In the genomic region with DNA sequence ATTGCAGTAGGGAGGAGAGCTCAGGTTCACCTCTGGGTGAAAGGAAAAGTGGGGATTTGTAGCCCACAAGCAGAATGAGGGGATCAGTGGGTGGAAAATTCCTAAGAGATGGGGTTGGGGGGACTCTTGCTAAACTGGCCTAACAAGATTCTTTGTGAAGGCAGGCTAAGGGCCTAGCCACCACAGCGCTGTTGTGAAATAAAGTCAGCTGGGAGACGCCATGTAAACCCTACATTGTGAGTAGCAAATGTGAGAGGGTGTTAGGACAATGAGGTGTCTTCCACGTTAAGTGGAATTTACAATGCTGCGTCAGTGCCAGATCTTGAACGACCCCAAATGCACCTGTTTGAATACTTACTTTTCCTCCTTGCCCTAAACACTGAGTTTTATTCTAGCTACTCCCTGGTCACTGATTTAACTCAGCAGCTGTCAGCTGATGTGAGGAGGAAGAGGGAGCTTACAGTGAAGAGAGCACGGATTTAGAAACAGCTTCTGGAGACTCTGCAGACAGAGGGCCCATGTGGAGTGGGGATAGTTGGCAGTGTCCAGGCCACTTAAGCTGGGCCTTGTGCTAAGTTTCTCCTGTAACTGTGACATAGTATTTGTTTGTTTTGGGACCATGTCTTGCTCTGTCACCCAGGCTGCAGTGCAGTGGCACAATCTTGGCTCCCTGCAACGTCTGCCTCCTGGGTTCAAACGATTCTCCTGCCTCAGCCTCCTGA, we compare ENCODE assay signal across 1 cellular context.
TF ChIP-seq lines count a peak whose summit lies in the region.

No MANE protein-coding gene starts in this region.

TF ChIP-seq in GM23338, 12 proteins besides CTCF, POLR2A, EP300 and RAD21:
- TF ChIP-seq, protein P1, sequence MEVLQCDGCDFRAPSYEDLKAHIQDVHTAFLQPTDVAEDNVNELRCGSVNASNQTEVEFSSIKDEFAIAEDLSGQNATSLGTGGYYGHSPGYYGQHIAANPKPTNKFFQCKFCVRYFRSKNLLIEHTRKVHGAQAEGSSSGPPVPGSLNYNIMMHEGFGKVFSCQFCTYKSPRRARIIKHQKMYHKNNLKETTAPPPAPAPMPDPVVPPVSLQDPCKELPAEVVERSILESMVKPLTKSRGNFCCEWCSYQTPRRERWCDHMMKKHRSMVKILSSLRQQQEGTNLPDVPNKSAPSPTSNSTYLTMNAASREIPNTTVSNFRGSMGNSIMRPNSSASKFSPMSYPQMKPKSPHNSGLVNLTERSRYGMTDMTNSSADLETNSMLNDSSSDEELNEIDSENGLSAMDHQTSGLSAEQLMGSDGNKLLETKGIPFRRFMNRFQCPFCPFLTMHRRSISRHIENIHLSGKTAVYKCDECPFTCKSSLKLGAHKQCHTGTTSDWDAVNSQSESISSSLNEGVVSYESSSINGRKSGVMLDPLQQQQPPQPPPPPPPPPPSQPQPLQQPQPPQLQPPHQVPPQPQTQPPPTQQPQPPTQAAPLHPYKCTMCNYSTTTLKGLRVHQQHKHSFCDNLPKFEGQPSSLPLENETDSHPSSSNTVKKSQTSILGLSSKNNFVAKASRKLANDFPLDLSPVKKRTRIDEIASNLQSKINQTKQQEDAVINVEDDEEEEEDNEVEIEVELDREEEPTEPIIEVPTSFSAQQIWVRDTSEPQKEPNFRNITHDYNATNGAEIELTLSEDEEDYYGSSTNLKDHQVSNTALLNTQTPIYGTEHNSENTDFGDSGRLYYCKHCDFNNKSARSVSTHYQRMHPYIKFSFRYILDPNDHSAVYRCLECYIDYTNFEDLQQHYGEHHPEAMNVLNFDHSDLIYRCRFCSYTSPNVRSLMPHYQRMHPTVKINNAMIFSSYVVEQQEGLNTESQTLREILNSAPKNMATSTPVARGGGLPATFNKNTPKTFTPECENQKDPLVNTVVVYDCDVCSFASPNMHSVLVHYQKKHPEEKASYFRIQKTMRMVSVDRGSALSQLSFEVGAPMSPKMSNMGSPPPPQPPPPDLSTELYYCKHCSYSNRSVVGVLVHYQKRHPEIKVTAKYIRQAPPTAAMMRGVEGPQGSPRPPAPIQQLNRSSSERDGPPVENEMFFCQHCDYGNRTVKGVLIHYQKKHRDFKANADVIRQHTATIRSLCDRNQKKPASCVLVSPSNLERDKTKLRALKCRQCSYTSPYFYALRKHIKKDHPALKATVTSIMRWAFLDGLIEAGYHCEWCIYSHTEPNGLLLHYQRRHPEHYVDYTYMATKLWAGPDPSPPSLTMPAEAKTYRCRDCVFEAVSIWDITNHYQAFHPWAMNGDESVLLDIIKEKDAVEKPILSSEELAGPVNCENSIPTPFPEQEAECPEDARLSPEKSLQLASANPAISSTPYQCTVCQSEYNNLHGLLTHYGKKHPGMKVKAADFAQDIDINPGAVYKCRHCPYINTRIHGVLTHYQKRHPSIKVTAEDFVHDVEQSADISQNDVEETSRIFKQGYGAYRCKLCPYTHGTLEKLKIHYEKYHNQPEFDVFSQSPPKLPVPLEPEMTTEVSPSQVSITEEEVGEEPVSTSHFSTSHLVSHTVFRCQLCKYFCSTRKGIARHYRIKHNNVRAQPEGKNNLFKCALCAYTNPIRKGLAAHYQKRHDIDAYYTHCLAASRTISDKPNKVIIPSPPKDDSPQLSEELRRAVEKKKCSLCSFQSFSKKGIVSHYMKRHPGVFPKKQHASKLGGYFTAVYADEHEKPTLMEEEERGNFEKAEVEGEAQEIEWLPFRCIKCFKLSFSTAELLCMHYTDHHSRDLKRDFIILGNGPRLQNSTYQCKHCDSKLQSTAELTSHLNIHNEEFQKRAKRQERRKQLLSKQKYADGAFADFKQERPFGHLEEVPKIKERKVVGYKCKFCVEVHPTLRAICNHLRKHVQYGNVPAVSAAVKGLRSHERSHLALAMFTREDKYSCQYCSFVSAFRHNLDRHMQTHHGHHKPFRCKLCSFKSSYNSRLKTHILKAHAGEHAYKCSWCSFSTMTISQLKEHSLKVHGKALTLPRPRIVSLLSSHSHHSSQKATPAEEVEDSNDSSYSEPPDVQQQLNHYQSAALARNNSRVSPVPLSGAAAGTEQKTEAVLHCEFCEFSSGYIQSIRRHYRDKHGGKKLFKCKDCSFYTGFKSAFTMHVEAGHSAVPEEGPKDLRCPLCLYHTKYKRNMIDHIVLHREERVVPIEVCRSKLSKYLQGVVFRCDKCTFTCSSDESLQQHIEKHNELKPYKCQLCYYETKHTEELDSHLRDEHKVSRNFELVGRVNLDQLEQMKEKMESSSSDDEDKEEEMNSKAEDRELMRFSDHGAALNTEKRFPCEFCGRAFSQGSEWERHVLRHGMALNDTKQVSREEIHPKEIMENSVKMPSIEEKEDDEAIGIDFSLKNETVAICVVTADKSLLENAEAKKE (CRISPR knock-in tag; IDR thresholded peaks at IDR 0.05) = no peak
- no peak for TF ChIP-seq POLR2AphosphoS5 (IDR thresholded peaks at IDR 0.05; ENCODE audit: low read depth)
- TF ChIP-seq NANOG (IDR thresholded peaks at IDR 0.05; ENCODE audit: borderline replicate concordance) = no peak
- TF ChIP-seq EZH2phosphoT487 (IDR thresholded peaks at IDR 0.05; ENCODE audit: unreplicated experiment) = no peak
- TF ChIP-seq CREB1 (CRISPR knock-in tag; IDR thresholded peaks at IDR 0.05; ENCODE audit: low read depth) = no peak
- TF ChIP-seq, protein P2, sequence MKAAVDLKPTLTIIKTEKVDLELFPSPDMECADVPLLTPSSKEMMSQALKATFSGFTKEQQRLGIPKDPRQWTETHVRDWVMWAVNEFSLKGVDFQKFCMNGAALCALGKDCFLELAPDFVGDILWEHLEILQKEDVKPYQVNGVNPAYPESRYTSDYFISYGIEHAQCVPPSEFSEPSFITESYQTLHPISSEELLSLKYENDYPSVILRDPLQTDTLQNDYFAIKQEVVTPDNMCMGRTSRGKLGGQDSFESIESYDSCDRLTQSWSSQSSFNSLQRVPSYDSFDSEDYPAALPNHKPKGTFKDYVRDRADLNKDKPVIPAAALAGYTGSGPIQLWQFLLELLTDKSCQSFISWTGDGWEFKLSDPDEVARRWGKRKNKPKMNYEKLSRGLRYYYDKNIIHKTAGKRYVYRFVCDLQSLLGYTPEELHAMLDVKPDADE (IDR thresholded peaks at IDR 0.05) = no peak
- no peak for TF ChIP-seq STAT1 (IDR thresholded peaks at IDR 0.05; ENCODE audit: unreplicated experiment)
- no peak for TF ChIP-seq EZH2 (IDR thresholded peaks at IDR 0.05; ENCODE audit: low read depth, unreplicated experiment)
- TF ChIP-seq JUNB (IDR thresholded peaks at IDR 0.05; ENCODE audit: unreplicated experiment) = no peak
- no peak for TF ChIP-seq ZNF114 (CRISPR knock-in tag; IDR thresholded peaks at IDR 0.05)
- no peak for TF ChIP-seq ZNF331 (CRISPR knock-in tag; IDR thresholded peaks at IDR 0.05; ENCODE audit: low read depth)
- TF ChIP-seq, protein P3, sequence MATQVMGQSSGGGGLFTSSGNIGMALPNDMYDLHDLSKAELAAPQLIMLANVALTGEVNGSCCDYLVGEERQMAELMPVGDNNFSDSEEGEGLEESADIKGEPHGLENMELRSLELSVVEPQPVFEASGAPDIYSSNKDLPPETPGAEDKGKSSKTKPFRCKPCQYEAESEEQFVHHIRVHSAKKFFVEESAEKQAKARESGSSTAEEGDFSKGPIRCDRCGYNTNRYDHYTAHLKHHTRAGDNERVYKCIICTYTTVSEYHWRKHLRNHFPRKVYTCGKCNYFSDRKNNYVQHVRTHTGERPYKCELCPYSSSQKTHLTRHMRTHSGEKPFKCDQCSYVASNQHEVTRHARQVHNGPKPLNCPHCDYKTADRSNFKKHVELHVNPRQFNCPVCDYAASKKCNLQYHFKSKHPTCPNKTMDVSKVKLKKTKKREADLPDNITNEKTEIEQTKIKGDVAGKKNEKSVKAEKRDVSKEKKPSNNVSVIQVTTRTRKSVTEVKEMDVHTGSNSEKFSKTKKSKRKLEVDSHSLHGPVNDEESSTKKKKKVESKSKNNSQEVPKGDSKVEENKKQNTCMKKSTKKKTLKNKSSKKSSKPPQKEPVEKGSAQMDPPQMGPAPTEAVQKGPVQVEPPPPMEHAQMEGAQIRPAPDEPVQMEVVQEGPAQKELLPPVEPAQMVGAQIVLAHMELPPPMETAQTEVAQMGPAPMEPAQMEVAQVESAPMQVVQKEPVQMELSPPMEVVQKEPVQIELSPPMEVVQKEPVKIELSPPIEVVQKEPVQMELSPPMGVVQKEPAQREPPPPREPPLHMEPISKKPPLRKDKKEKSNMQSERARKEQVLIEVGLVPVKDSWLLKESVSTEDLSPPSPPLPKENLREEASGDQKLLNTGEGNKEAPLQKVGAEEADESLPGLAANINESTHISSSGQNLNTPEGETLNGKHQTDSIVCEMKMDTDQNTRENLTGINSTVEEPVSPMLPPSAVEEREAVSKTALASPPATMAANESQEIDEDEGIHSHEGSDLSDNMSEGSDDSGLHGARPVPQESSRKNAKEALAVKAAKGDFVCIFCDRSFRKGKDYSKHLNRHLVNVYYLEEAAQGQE (IDR thresholded peaks at IDR 0.05; ENCODE audit: unreplicated experiment) = no peak
